18 cellular contexts compared by ENCODE assay signal in genomic region chr7:99139031-99139430, GRCh38. TPM values are rescaled to one million over a fixed set of nuclear protein-coding genes. Genes with fewer than 3 reads are reported as not detected.
DNase-seq lines count a peak whose midpoint lies in the region; ATAC-seq and TF ChIP-seq lines count a peak whose summit lies in the region.
"Had no signal": no experiment of that assay in that cellular context is flagged by ENCODE, and none has a peak within 500 bp of the region (broad histone marks: within the 10 kb centered on the region; RNA-seq: fewer than 3 reads in every experiment).

No MANE protein-coding gene starts in this region.

- CTCF ChIA-PET in Panc1 (lab: Charles Lee), result no interaction called here

- H3K4me1 ChIP-seq in Panc1 (ENCODE audit: control insufficient read depth, insufficient read depth, low read length) (peaks cover 70% of the 10 kb centered on the region), fibroblast of lung (ENCODE audit: control insufficient read depth, extremely low read depth, insufficient read depth, low read length) (peaks cover 5% of the 10 kb centered on the region)

- H2AFZ ChIP-seq in fibroblast of lung (ENCODE audit: low read length), result no peak overlapping the region

- no peaks in the 10 kb centered on the region for H4K20me1 ChIP-seq in fibroblast of lung (ENCODE audit: control insufficient read depth, extremely low read depth, insufficient read depth, low read length)

- in situ Hi-C loops in Panc1 (cut with HindIII; ENCODE audit: low pct_unique_long_range_greater_than_20kb, low sequenced_read_pairs), result no loop called here

- H3K9me3 ChIP-seq in Panc1 (ENCODE audit: control insufficient read depth, insufficient read depth, low read depth, low read length), result no peaks in the 10 kb centered on the region
- no peaks in the 10 kb centered on the region for H3K9me3 ChIP-seq in fibroblast of lung (ENCODE audit: control insufficient read depth, insufficient read depth, low read depth, low read length)
- H3K9me3 ChIP-seq: heart left ventricle, psoas muscle, stomach had no signal

- peaks cover 81% of the 10 kb centered on the region for H3K79me2 ChIP-seq in fibroblast of lung (ENCODE audit: control insufficient read depth, insufficient read depth, low read length)

- TF ChIP-seq CTCF in Panc1 (IDR thresholded peaks at IDR 0.05) (no peak), fibroblast of lung (conservative IDR thresholded peaks at IDR 0.05 in 1 of 2, IDR thresholded peaks at IDR 0.05 in 1 of 2; ENCODE audit: low read depth in 1 of 2, low read length in 2 of 2) (no peak)

- POLR2A ChIA-PET in Panc1 (lab: Charles Lee), result interaction anchor here (0.5 kb wide), 1 partner anchor 21 kb away, joined by 7 read pairs; no protein-coding TSS in a partner anchor

- ATAC-seq in Panc1 (no peak), HG03097 (IDR thresholded peaks at IDR 0.05; ENCODE audit: low FRiP score, unreplicated experiment) (no peak), GM18505 (IDR thresholded peaks at IDR 0.05; ENCODE audit: unreplicated experiment) (no peak)
- ATAC-seq: activated naive CD8-positive, alpha-beta T cell treated with anti-CD3 and anti-CD28 coated beads, Interleukin-2, amount 50 U/mL, for 24 hours; CD8-positive, alpha-beta T cell; heart left ventricle; psoas muscle had no signal

- no peaks in the 10 kb centered on the region for H3K27me3 ChIP-seq in Panc1 (ENCODE audit: control insufficient read depth, insufficient read depth, low read length)
- H3K27me3 ChIP-seq in fibroblast of lung (ENCODE audit: control insufficient read depth, insufficient read depth, low read length), result no peaks in the 10 kb centered on the region
- H3K27me3 ChIP-seq: heart left ventricle, stomach had no signal

- no peak overlapping the region for H3K4me3 ChIP-seq in Panc1 (ENCODE audit: low read depth in 2 of 2, low read length in 2 of 2)
- peak overlapping the region in 1 of 4 experiments; percentile 6 for H3K4me3 ChIP-seq in fibroblast of lung (replicated peaks in 1 of 4; ENCODE audit: control extremely low read depth in 1 of 4, insufficient read depth in 1 of 4, low read depth in 3 of 4, low read length in 4 of 4)
- H3K4me3 ChIP-seq: lung, psoas muscle, stomach had no signal

- peak; percentile 18 for DNase-seq in GM04504 (ENCODE audit: low read depth)
- DNase-seq in Panc1 (ENCODE audit: low read depth, low spot score), result no peak
- peak; percentile 62 to 71 for DNase-seq in fibroblast of lung (ENCODE audit: low read depth in 2 of 2)
- peak; percentile 95 for DNase-seq in renal cortical epithelial cell (ENCODE audit: low read depth)
- no peak for DNase-seq in hypothalamus (lab: John Stamatoyannopoulos, UW)
- DNase-seq: activated CD8-positive, alpha-beta memory T cell treated with anti-CD3 and anti-CD28 coated beads, Interleukin-2, amount 50 U/mL, for 4 hours; activated naive CD8-positive, alpha-beta T cell treated with anti-CD3 and anti-CD28 coated beads, Interleukin-2, amount 50 U/mL, for 24 hours; CD8-positive, alpha-beta T cell; heart left ventricle; NCI-H1436; NCI-H526; psoas muscle; SHP77; stimulated activated CD4-positive, alpha-beta T cell treated with anti-CD3 and anti-CD28 coated beads, Interleukin-4, amount 100 ng/mL, for 1 hour; stomach had no signal

- H3K36me3 ChIP-seq in Panc1 (ENCODE audit: control insufficient read depth, insufficient read depth, low read length), result peaks cover 2% of the 10 kb centered on the region; the same call in 1 of the 2 replicates
- no peaks in the 10 kb centered on the region for H3K36me3 ChIP-seq in fibroblast of lung (ENCODE audit: control insufficient read depth, insufficient read depth, low read length)
- H3K36me3 ChIP-seq: heart left ventricle, stomach had no signal

- BruUV-seq in Panc1 (replicated peaks; lab: Mats Ljungman, UMichigan), result no TSS peak

- H3K27ac ChIP-seq in Panc1 (ENCODE audit: low read length) (peak overlapping the region; percentile 84), fibroblast of lung (ENCODE audit: insufficient read depth, low read length) (no peak overlapping the region)
- H3K27ac ChIP-seq: heart left ventricle, psoas muscle had no signal

- peak overlapping the region; percentile 87 for H3K4me2 ChIP-seq in fibroblast of lung (ENCODE audit: extremely low read depth, insufficient read depth, low read length)

- no peak for TF ChIP-seq POLR2A in GM18505 (IDR thresholded peaks at IDR 0.05; ENCODE audit: borderline replicate concordance, extremely low read depth, insufficient read depth, insufficient read length)

- intact Hi-C loops in Panc1 (cut with micrococcal nuclease; ENCODE audit: unreplicated experiment), result loop anchor here (5.0 kb wide), 1 partner anchor 173 kb away; no protein-coding TSS in a partner anchor

- H3K9ac ChIP-seq in fibroblast of lung (ENCODE audit: insufficient read depth, low read length), result no peak overlapping the region

RNA-seq across cellular contexts. Expression of gene SMURF1, which starts 4.9 kb away (rescaled TPM):
- total RNA-seq in Panc1 (2021; ENCODE audit: unreplicated experiment) (47.0 TPM), fibroblast of lung (13.1 and 18.7 TPM in 2 replicates), renal cortical epithelial cell (40.6 and 51.2 TPM in 2 replicates)
- 23.3 TPM for polyA plus RNA-seq in Panc1 (2012; ENCODE audit: insufficient read length)
- 15.9 and 17.2 TPM in 2 replicates for polyA plus RNA-seq in fibroblast of lung
- polyA plus RNA-seq in fibroblast of lung (2012), result 12.2 and 15.4 TPM in 2 replicates
- polyA minus RNA-seq in fibroblast of lung (ENCODE audit: low replicate concordance), result 15.4 and 17.3 TPM in 2 replicates

Comparison
In these comparisons a context has a peak if more than half of its experiments do, and no peak if none do; other contexts are left out.
1. DNase-seq: peak in GM04504 (single experiment), fibroblast of lung (2 of 2) and renal cortical epithelial cell (single experiment); none in Panc1 (single experiment) and hypothalamus (0 of 51).